ENCODE assay signal across 27 cellular contexts in the genomic region with DNA sequence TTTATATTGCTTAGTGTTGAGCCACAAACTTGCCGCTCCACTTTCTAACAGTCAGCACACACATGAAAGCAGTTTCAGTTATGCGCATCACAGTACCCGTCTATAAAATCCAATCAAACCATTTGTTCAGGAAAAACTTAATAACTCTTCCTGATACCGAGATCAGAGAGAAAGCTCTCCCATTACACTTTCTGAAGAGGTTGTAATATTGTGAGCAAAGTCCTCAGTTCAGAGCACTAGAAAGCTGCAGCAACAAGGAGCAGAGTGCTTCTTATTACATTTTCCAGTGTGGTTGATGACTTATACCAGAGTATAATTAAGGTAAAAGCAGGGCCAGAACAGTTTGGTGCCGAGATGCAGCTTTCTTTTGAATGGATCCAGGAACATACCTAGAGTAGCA.
"Had no signal": no experiment of that assay in that cellular context is flagged by ENCODE, and none has a peak within 500 bp of the region (broad histone marks: within the 10 kb centered on the region; RNA-seq: fewer than 3 reads in every experiment).

No MANE protein-coding gene starts in this region.

- H3K36me3 Mint-ChIP-seq: memory B cell; naive thymus-derived CD4-positive, alpha-beta T cell; stimulated activated memory B cell treated with anti-CD40 and anti-IgM and Interleukin-4, amounts not matched to agents 10 μg/mL and 1 μg/mL and 100 μg/mL, for 72 hours had no signal

- H3K27ac ChIP-seq: coronary artery, gastrocnemius medialis, prostate gland, right atrium auricular region, spleen, testis, tibial artery, upper lobe of left lung, uterus had no signal

- H3K4me3 ChIP-seq: coronary artery, gastrocnemius medialis, lung, prostate gland, right atrium auricular region, spleen, testis, tibial artery, upper lobe of left lung, uterus had no signal

- H3K4me3 Mint-ChIP-seq: central memory CD8-positive, alpha-beta T cell; memory B cell; naive thymus-derived CD4-positive, alpha-beta T cell; nephron; stimulated activated memory B cell treated with anti-CD40 and anti-IgM and Interleukin-4, amounts not matched to agents 10 μg/mL and 1 μg/mL and 100 μg/mL, for 72 hours had no signal

- H3K27me3 ChIP-seq: right atrium auricular region, spleen, testis, tibial artery, upper lobe of left lung, uterus had no signal

- H3K27ac Mint-ChIP-seq: memory B cell; naive thymus-derived CD4-positive, alpha-beta T cell; nephron; stimulated activated memory B cell treated with anti-CD40 and anti-IgM and Interleukin-4, amounts not matched to agents 10 μg/mL and 1 μg/mL and 100 μg/mL, for 72 hours had no signal

- H3K36me3 ChIP-seq: gastrocnemius medialis, prostate gland, right atrium auricular region, spleen, tibial artery, upper lobe of left lung, uterus had no signal

- H3K9me3 ChIP-seq: gastrocnemius medialis, prostate gland, right atrium auricular region, testis, tibial artery, upper lobe of left lung, uterus had no signal

- H3K4me1 Mint-ChIP-seq: central memory CD8-positive, alpha-beta T cell; memory B cell; naive thymus-derived CD4-positive, alpha-beta T cell; stimulated activated memory B cell treated with anti-CD40 and anti-IgM and Interleukin-4, amounts not matched to agents 10 μg/mL and 1 μg/mL and 100 μg/mL, for 72 hours had no signal

- H3K4me1 ChIP-seq: gastrocnemius medialis, prostate gland, spleen, uterus had no signal

- H3K9me3 Mint-ChIP-seq: central memory CD8-positive, alpha-beta T cell had no signal

- DNase-seq: dermis blood vessel endothelial cell; foreskin fibroblast; gastrocnemius medialis; head of caudate nucleus; hippocampal formation; left cardiac atrium; left ventricle myocardium superior; naive thymus-derived CD4-positive, alpha-beta T cell; nucleus accumbens; spleen; stimulated activated CD4-positive, alpha-beta T cell treated with anti-CD3 and anti-CD28 coated beads, Interleukin-4, amount 100 ng/mL, for 4 hours; stimulated activated naive CD8-positive, alpha-beta T cell treated with anti-CD3 and anti-CD28 coated beads, Interleukin-15, Interleukin-2, amounts not matched to agents 100 U/mL and 50 U/mL, for 24 hours; substantia nigra; testis; tibial artery; upper lobe of left lung; uterus had no signal

- H3K27me3 Mint-ChIP-seq: central memory CD8-positive, alpha-beta T cell; memory B cell had no signal

- ATAC-seq: esophagus mucosa; gastrocnemius medialis; left cardiac atrium; left ventricle myocardium superior; naive thymus-derived CD4-positive, alpha-beta T cell; sciatic nerve; stimulated activated memory B cell treated with anti-CD40 and anti-IgM and Interleukin-4, amounts not matched to agents 10 μg/mL and 1 μg/mL and 100 μg/mL, for 72 hours; stimulated activated naive CD8-positive, alpha-beta T cell treated with anti-CD3 and anti-CD28 coated beads, Interleukin-15, Interleukin-2, amounts not matched to agents 100 U/mL and 50 U/mL, for 24 hours had no signal
